1 cellular context compared by ENCODE assay signal in genomic region chr13:75481176-75482069, GRCh38.
TF ChIP-seq lines count a peak whose summit lies in the region.

No MANE protein-coding gene starts in this region.

TF ChIP-seq in GM12878, 131 proteins besides CTCF, POLR2A, EP300 and RAD21 (continued from another document):
- TF ChIP-seq, protein P1, sequence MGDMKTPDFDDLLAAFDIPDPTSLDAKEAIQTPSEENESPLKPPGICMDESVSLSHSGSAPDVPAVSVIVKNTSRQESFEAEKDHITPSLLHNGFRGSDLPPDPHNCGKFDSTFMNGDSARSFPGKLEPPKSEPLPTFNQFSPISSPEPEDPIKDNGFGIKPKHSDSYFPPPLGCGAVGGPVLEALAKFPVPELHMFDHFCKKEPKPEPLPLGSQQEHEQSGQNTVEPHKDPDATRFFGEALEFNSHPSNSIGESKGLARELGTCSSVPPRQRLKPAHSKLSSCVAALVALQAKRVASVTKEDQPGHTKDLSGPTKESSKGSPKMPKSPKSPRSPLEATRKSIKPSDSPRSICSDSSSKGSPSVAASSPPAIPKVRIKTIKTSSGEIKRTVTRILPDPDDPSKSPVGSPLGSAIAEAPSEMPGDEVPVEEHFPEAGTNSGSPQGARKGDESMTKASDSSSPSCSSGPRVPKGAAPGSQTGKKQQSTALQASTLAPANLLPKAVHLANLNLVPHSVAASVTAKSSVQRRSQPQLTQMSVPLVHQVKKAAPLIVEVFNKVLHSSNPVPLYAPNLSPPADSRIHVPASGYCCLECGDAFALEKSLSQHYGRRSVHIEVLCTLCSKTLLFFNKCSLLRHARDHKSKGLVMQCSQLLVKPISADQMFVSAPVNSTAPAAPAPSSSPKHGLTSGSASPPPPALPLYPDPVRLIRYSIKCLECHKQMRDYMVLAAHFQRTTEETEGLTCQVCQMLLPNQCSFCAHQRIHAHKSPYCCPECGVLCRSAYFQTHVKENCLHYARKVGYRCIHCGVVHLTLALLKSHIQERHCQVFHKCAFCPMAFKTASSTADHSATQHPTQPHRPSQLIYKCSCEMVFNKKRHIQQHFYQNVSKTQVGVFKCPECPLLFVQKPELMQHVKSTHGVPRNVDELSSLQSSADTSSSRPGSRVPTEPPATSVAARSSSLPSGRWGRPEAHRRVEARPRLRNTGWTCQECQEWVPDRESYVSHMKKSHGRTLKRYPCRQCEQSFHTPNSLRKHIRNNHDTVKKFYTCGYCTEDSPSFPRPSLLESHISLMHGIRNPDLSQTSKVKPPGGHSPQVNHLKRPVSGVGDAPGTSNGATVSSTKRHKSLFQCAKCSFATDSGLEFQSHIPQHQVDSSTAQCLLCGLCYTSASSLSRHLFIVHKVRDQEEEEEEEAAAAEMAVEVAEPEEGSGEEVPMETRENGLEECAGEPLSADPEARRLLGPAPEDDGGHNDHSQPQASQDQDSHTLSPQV (IDR thresholded peaks at IDR 0.05): no peak
- no peak for TF ChIP-seq IKZF2 (IDR thresholded peaks at IDR 0.05)
- TF ChIP-seq ZSCAN29 (IDR thresholded peaks at IDR 0.05): no peak
- no peak for TF ChIP-seq SRF (IDR thresholded peaks at IDR 0.05; ENCODE audit: low read depth in 2 of 2, low read length in 2 of 2)
- no peak for TF ChIP-seq HDAC6 (IDR thresholded peaks at IDR 0.05; ENCODE audit: unreplicated experiment)
- no peak for TF ChIP-seq SUZ12 (IDR thresholded peaks at IDR 0.05; ENCODE audit: unreplicated experiment)
- no peak for TF ChIP-seq POU2F2 (IDR thresholded peaks at IDR 0.05; ENCODE audit: borderline replicate concordance, low read depth, low read length)
- no peak for TF ChIP-seq RELA (IDR thresholded peaks at IDR 0.05; ENCODE audit: borderline replicate concordance, partially characterized antibody)
- no peak for TF ChIP-seq GABPA (IDR thresholded peaks at IDR 0.05; ENCODE audit: low read depth)
- no peak for TF ChIP-seq CHD1 (IDR thresholded peaks at IDR 0.05; ENCODE audit: low read depth, low read length)
- TF ChIP-seq BMI1 (IDR thresholded peaks at IDR 0.05; ENCODE audit: borderline replicate concordance): no peak
- TF ChIP-seq EGR1 (IDR thresholded peaks at IDR 0.05; ENCODE audit: borderline replicate concordance in 1 of 2, low read depth in 2 of 2, low read length in 2 of 2): peak in 1 of 2 experiments; percentile 42; a peak in 1 of 3 replicates
- TF ChIP-seq, protein P2, sequence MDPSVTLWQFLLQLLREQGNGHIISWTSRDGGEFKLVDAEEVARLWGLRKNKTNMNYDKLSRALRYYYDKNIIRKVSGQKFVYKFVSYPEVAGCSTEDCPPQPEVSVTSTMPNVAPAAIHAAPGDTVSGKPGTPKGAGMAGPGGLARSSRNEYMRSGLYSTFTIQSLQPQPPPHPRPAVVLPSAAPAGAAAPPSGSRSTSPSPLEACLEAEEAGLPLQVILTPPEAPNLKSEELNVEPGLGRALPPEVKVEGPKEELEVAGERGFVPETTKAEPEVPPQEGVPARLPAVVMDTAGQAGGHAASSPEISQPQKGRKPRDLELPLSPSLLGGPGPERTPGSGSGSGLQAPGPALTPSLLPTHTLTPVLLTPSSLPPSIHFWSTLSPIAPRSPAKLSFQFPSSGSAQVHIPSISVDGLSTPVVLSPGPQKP (IDR thresholded peaks at IDR 0.05; ENCODE audit: low read depth, low read length): no peak
- TF ChIP-seq ZNF207 (IDR thresholded peaks at IDR 0.05; ENCODE audit: borderline replicate concordance): no peak
- TF ChIP-seq JUNB (IDR thresholded peaks at IDR 0.05): no peak
- TF ChIP-seq GATAD2B (conservative IDR thresholded peaks at IDR 0.05; ENCODE audit: low read depth): peak; percentile 66
- no peak for TF ChIP-seq RB1 (IDR thresholded peaks at IDR 0.05; ENCODE audit: borderline replicate concordance)
- TF ChIP-seq, protein P3, sequence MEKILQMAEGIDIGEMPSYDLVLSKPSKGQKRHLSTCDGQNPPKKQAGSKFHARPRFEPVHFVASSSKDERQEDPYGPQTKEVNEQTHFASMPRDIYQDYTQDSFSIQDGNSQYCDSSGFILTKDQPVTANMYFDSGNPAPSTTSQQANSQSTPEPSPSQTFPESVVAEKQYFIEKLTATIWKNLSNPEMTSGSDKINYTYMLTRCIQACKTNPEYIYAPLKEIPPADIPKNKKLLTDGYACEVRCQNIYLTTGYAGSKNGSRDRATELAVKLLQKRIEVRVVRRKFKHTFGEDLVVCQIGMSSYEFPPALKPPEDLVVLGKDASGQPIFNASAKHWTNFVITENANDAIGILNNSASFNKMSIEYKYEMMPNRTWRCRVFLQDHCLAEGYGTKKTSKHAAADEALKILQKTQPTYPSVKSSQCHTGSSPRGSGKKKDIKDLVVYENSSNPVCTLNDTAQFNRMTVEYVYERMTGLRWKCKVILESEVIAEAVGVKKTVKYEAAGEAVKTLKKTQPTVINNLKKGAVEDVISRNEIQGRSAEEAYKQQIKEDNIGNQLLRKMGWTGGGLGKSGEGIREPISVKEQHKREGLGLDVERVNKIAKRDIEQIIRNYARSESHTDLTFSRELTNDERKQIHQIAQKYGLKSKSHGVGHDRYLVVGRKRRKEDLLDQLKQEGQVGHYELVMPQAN (conservative IDR thresholded peaks at IDR 0.05): peak; percentile 48; the same call in 1 of the 2 replicates
- TF ChIP-seq SIX5 (IDR thresholded peaks at IDR 0.05; ENCODE audit: low read depth, low read length, severe bottlenecking): no peak
